ENCODE assay signal across 8 cellular contexts in genomic region chr2:88452151-88452851, GRCh38. TPM values are rescaled to one million over a fixed set of nuclear protein-coding genes. Genes with fewer than 3 reads are reported as not detected.
DNase-seq lines count a peak whose midpoint lies in the region; ATAC-seq and TF ChIP-seq lines count a peak whose summit lies in the region.

TSS of gene FOXI3 (minus strand) at chr2:88452693. CDS start at chr2:88452535, 158 bp downstream.

- peak within 1 kb of the TSS; percentile 76 for H3K4me3 Mint-ChIP-seq in T-helper 2 cell treated with Interferon-gamma antibody and Interleukin-4, amounts not matched to agents 5 μg/mL and 100 μg/mL, for 36 hours
- H3K4me3 Mint-ChIP-seq in glutamatergic neuron (ENCODE audit: unreplicated experiment), result peak within 1 kb of the TSS; percentile 91

- H3K9me3 Mint-ChIP-seq in T-helper 2 cell treated with Interferon-gamma antibody and Interleukin-4, amounts not matched to agents 5 μg/mL and 100 μg/mL, for 36 hours, result no peaks in the 10 kb centered on the region
- H3K9me3 Mint-ChIP-seq in glutamatergic neuron (ENCODE audit: unreplicated experiment), result peaks cover 4% of the 10 kb centered on the region

- DNase-seq in NCI-H146 (lab: John Stamatoyannopoulos, UW) (peak; percentile 77), NCI-H146 treated with DMSO at 0.1 percent for 48 hours (lab: John Stamatoyannopoulos, UW; ENCODE audit: unreplicated experiment) (no peak), glutamatergic neuron (peak; percentile 40), midbrain (lab: John Stamatoyannopoulos, UW) (no peak), AG08396 (ENCODE audit: low spot score) (no peak)
- no peak for DNase-seq in T-helper 2 cell treated with Interferon-gamma antibody and Interleukin-4, amounts not matched to agents 5 μg/mL and 100 μg/mL, for 36 hours (ENCODE audit: low spot score)
- peak; percentile 16 for DNase-seq in stimulated activated naive CD8-positive, alpha-beta T cell treated with anti-CD3 and anti-CD28 coated beads, Interleukin-15, Interleukin-2, amounts not matched to agents 100 U/mL and 50 U/mL, for 24 hours

- peaks cover 5% of the 10 kb centered on the region for H3K4me1 Mint-ChIP-seq in T-helper 2 cell treated with Interferon-gamma antibody and Interleukin-4, amounts not matched to agents 5 μg/mL and 100 μg/mL, for 36 hours (ENCODE audit: low read depth)
- peaks cover 4% of the 10 kb centered on the region for H3K4me1 Mint-ChIP-seq in glutamatergic neuron (ENCODE audit: low read depth, unreplicated experiment)

- peaks cover 59% of the 10 kb centered on the region for H3K27me3 Mint-ChIP-seq in T-helper 2 cell treated with Interferon-gamma antibody and Interleukin-4, amounts not matched to agents 5 μg/mL and 100 μg/mL, for 36 hours (ENCODE audit: low read depth)
- peaks cover 16% of the 10 kb centered on the region for H3K27me3 Mint-ChIP-seq in glutamatergic neuron (ENCODE audit: unreplicated experiment)

- peak; percentile 45 for ATAC-seq in stimulated activated naive CD8-positive, alpha-beta T cell treated with anti-CD3 and anti-CD28 coated beads, Interleukin-15, Interleukin-2, amounts not matched to agents 100 U/mL and 50 U/mL, for 24 hours
- ATAC-seq in GM18511 (IDR thresholded peaks at IDR 0.05; ENCODE audit: unreplicated experiment), result no peak

- H3K36me3 Mint-ChIP-seq in T-helper 2 cell treated with Interferon-gamma antibody and Interleukin-4, amounts not matched to agents 5 μg/mL and 100 μg/mL, for 36 hours (ENCODE audit: low read depth), result no peaks in the 10 kb centered on the region
- H3K36me3 Mint-ChIP-seq in glutamatergic neuron (ENCODE audit: unreplicated experiment), result no peaks in the 10 kb centered on the region

- H3K27ac Mint-ChIP-seq in T-helper 2 cell treated with Interferon-gamma antibody and Interleukin-4, amounts not matched to agents 5 μg/mL and 100 μg/mL, for 36 hours, result peak within 1 kb of the TSS; percentile 34
- no peak within 1 kb of the TSS for H3K27ac Mint-ChIP-seq in glutamatergic neuron (ENCODE audit: unreplicated experiment)

- no peak for TF ChIP-seq CTCF in glutamatergic neuron (IDR thresholded peaks at IDR 0.05; ENCODE audit: partially characterized antibody, unreplicated experiment)

RNA-seq across cellular contexts. Expression of gene FOXI3, which starts in this region (rescaled TPM):
- total RNA-seq in glutamatergic neuron (ENCODE audit: unreplicated experiment), result 0.34 TPM

Comparison
In these comparisons a context has a peak if more than half of its experiments do, and no peak if none do; other contexts are left out.
1. DNase-seq: peak in NCI-H146 (single experiment) and stimulated activated naive CD8-positive, alpha-beta T cell treated with anti-CD3 and anti-CD28 coated beads, Interleukin-15, Interleukin-2, amounts not matched to agents 100 U/mL and 50 U/mL, for 24 hours (single experiment); none in NCI-H146 treated with DMSO at 0.1 percent for 48 hours (single experiment), T-helper 2 cell treated with Interferon-gamma antibody and Interleukin-4, amounts not matched to agents 5 μg/mL and 100 μg/mL, for 36 hours (single experiment), midbrain (single experiment) and AG08396 (single experiment).
2. Peak in DNase-seq in glutamatergic neuron; RNA of the gene not detected or under 1 TPM.